8 cellular contexts compared by ENCODE assay signal in genomic region chr15:72203507-72203837, GRCh38. TPM values are rescaled to one million over a fixed set of nuclear protein-coding genes. Genes with fewer than 3 reads are reported as not detected.
A peak's percentile ranks its signal among the peaks of the same experiment; 100 is the strongest.
DNase-seq lines count a peak whose midpoint lies in the region; ATAC-seq and TF ChIP-seq lines count a peak whose summit lies in the region.

No MANE protein-coding gene starts in this region.

- no peak for TF ChIP-seq CTCF in adrenal gland (IDR thresholded peaks at IDR 0.05)
- no peak for TF ChIP-seq CTCF in heart right ventricle (IDR thresholded peaks at IDR 0.05)

- H3K27ac ChIP-seq in adrenal gland (peak overlapping the region in 3 of 5 donors; percentile 62 to 80 (median 78)), heart right ventricle (peak overlapping the region in 6 of 10 donors; percentile 22 to 82 (median 76))
- H3K27ac ChIP-seq in effector memory CD4-positive, alpha-beta T cell (ENCODE audit: insufficient read depth, low read length, poor library complexity, severe bottlenecking), result no peak overlapping the region

- H3K27ac Mint-ChIP-seq in stimulated activated effector memory CD8-positive, alpha-beta T cell treated with anti-CD3 and anti-CD28 coated beads, Interleukin-12 subunit alpha, Interleukin-12 subunit beta, amount 100 ng/mL, for 72 hours, result peak overlapping the region; percentile 95

- no peak overlapping the region for H3K4me3 ChIP-seq in adrenal gland
- H3K4me3 ChIP-seq in heart right ventricle, result no peak overlapping the region
- H3K4me3 ChIP-seq in effector memory CD4-positive, alpha-beta T cell (ENCODE audit: insufficient read depth, low read depth, low read length, poor library complexity, severe bottlenecking), result no peak overlapping the region

- H3K4me1 Mint-ChIP-seq in stimulated activated effector memory CD8-positive, alpha-beta T cell treated with anti-CD3 and anti-CD28 coated beads, Interleukin-12 subunit alpha, Interleukin-12 subunit beta, amount 100 ng/mL, for 72 hours, result peaks cover 49% of the 10 kb centered on the region

- H3K36me3 Mint-ChIP-seq in stimulated activated effector memory CD8-positive, alpha-beta T cell treated with anti-CD3 and anti-CD28 coated beads, Interleukin-12 subunit alpha, Interleukin-12 subunit beta, amount 100 ng/mL, for 72 hours, result peaks cover 100% of the 10 kb centered on the region

- 28 to 60% (median 34%) methylated on average over 4 to 5 of the region's 5 CpGs for WGBS in adrenal gland, 4 donors
- 16 to 23% methylated on average over 5 of the region's 5 CpGs for WGBS in heart right ventricle, 2 donors

- H3K4me3 Mint-ChIP-seq in stimulated activated effector memory CD8-positive, alpha-beta T cell treated with anti-CD3 and anti-CD28 coated beads, Interleukin-12 subunit alpha, Interleukin-12 subunit beta, amount 100 ng/mL, for 72 hours, result no peak overlapping the region

- TF ChIP-seq POLR2A in adrenal gland (IDR thresholded peaks at IDR 0.05), result no peak

- peak; percentile 86 for DNase-seq in HPDE6-E6E7 (ENCODE audit: extremely low spot score)
- DNase-seq in adrenal gland, result peak; percentile 73 to 94 (median 89)
- peak; percentile 67 to 84 for DNase-seq in heart right ventricle
- DNase-seq in stimulated activated effector memory CD8-positive, alpha-beta T cell treated with anti-CD3 and anti-CD28 coated beads, Interleukin-12 subunit alpha, Interleukin-12 subunit beta, amount 100 ng/mL, for 72 hours (ENCODE audit: low spot score in 2 of 2), result no peak
- no peak for DNase-seq in NCI-H1930 (lab: John Stamatoyannopoulos, UW)
- DNase-seq in effector memory CD4-positive, alpha-beta T cell, result no peak

- H3K9me3 ChIP-seq in adrenal gland (replicated peaks in 1 of 3) (no peaks in the 10 kb centered on the region), heart right ventricle (no peaks in the 10 kb centered on the region)
- no peaks in the 10 kb centered on the region for H3K9me3 ChIP-seq in effector memory CD4-positive, alpha-beta T cell (ENCODE audit: control insufficient read depth, low read length)

- peaks cover 0 to 100% of the 10 kb centered on the region in 2 donors for H3K36me3 ChIP-seq in adrenal gland (replicated peaks in 1 of 2)
- peaks cover 12 to 100% (median 82%) of the 10 kb centered on the region in 9 donors for H3K36me3 ChIP-seq in heart right ventricle
- H3K36me3 ChIP-seq in effector memory CD4-positive, alpha-beta T cell (ENCODE audit: control insufficient read depth, insufficient read depth, low read length), result peaks cover 98% of the 10 kb centered on the region

- H3K4me1 ChIP-seq in adrenal gland (replicated peaks in 1 of 2) (peaks cover 0 to 33% of the 10 kb centered on the region in 2 donors), heart right ventricle (peaks cover 23 to 59% (median 45%) of the 10 kb centered on the region in 9 donors)
- H3K4me1 ChIP-seq in effector memory CD4-positive, alpha-beta T cell (ENCODE audit: control insufficient read depth, insufficient read depth, low read length, poor library complexity, severe bottlenecking), result no peaks in the 10 kb centered on the region

- H3K9me3 Mint-ChIP-seq in stimulated activated effector memory CD8-positive, alpha-beta T cell treated with anti-CD3 and anti-CD28 coated beads, Interleukin-12 subunit alpha, Interleukin-12 subunit beta, amount 100 ng/mL, for 72 hours, result no peaks in the 10 kb centered on the region

- intact Hi-C loops in adrenal gland (cut with DNase I) (loop anchor here in 1 of 2 donors (5.0 kb wide), 1 partner anchor 49 kb away; no protein-coding TSS in a partner anchor), heart right ventricle (cut with DNase I) (loop anchor here in 7 of 10 donors (1.0 to 10.0 kb wide), 8 partner anchors 19 to 71 kb away; partner anchors contain the start of genes PARP6 (in 5 of the 7) and PKM (in 2 of the 7))

- ATAC-seq in heart right ventricle (peak; percentile 81 to 94 (median 87)), HG02763 (IDR thresholded peaks at IDR 0.05; ENCODE audit: unreplicated experiment) (no peak), GM19452 (IDR thresholded peaks at IDR 0.05; ENCODE audit: unreplicated experiment) (no peak)
- ATAC-seq in stimulated activated effector memory CD8-positive, alpha-beta T cell treated with anti-CD3 and anti-CD28 coated beads, Interleukin-12 subunit alpha, Interleukin-12 subunit beta, amount 100 ng/mL, for 72 hours, result no peak

- H3K27me3 ChIP-seq in adrenal gland, result no peaks in the 10 kb centered on the region
- no peaks in the 10 kb centered on the region for H3K27me3 ChIP-seq in heart right ventricle
- H3K27me3 ChIP-seq in effector memory CD4-positive, alpha-beta T cell (replicated peaks; ENCODE audit: control insufficient read depth, insufficient read depth, low read length, poor library complexity, severe bottlenecking), result no peaks in the 10 kb centered on the region

RNA-seq across cellular contexts. Expression of gene GRAMD2A, which starts 5.9 kb away (rescaled TPM):
- under 1 TPM in 4 of 8 donors, not detected in 4; 0.25 to 0.57 (median 0.35) TPM for total RNA-seq in adrenal gland
- polyA plus RNA-seq in adrenal gland, result under 1 TPM; 0.07 to 0.64 (median 0.29) TPM
- under 1 TPM in 1 of 10 donors, not detected in 9; 0.20 TPM for total RNA-seq in heart right ventricle
- under 1 TPM in 1 of 2 donors, not detected in 1; 0.06 TPM for polyA plus RNA-seq in heart right ventricle

RNA-seq across cellular contexts. Expression of gene PKM, which starts 27.5 kb away (rescaled TPM):
- total RNA-seq in adrenal gland (1,000 to 10,000 TPM in 6 of 8 donors, 100 to 1,000 TPM in 2; 865 to 1,257 (median 1,087) TPM), heart right ventricle (1,000 to 10,000 TPM in 6 of 10 donors, 100 to 1,000 TPM in 4; 851 to 1,508 (median 1,153) TPM)
- polyA plus RNA-seq in adrenal gland (1,000 to 10,000 TPM in 1 of 3 donors, 100 to 1,000 TPM in 2; 520 to 1,308 (median 545) TPM), heart right ventricle (100 to 1,000 TPM; 549 to 755 TPM)

Comparison
In these comparisons a context has a peak if more than half of its experiments do, and no peak if none do; other contexts are left out.
1. DNase-seq: peak in HPDE6-E6E7 (single experiment), adrenal gland (7 of 7) and heart right ventricle (2 of 2); none in stimulated activated effector memory CD8-positive, alpha-beta T cell treated with anti-CD3 and anti-CD28 coated beads, Interleukin-12 subunit alpha, Interleukin-12 subunit beta, amount 100 ng/mL, for 72 hours (0 of 2), NCI-H1930 (0 of 2) and effector memory CD4-positive, alpha-beta T cell (0 of 3).
2. ATAC-seq: peak in heart right ventricle (8 of 8); none in stimulated activated effector memory CD8-positive, alpha-beta T cell treated with anti-CD3 and anti-CD28 coated beads, Interleukin-12 subunit alpha, Interleukin-12 subunit beta, amount 100 ng/mL, for 72 hours (single experiment), HG02763 (single experiment) and GM19452 (single experiment).